In the genomic region with DNA sequence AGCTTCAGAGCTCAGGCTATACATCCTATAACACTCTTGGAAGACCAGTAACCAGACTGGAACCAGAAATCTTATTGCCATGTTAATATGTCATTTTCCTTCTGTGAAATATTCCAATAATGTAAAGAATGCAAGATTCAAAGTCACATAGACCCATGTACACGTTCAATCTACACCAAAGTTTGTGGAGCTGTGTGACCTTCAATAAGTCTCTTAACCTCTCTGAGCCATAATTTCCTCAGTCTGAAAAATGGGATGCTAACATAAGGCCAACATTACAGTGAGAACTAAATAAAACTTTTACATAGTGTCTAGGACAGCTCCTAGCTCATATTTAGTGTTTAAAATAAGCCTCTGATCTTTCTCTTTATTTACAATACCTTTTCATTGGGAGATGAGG, we compare ENCODE assay signal across 9 cellular contexts.
A peak's percentile ranks its signal among the peaks of the same experiment; 100 is the strongest.
DNase-seq lines count a peak whose midpoint lies in the region; ATAC-seq and TF ChIP-seq lines count a peak whose summit lies in the region.
"Had no signal": no experiment of that assay in that cellular context is flagged by ENCODE, and none has a peak within 500 bp of the region (broad histone marks: within the 10 kb centered on the region; RNA-seq: fewer than 3 reads in every experiment).

No MANE protein-coding gene starts in this region.

- H3K36me3 ChIP-seq in BLaER1 = no peaks in the 10 kb centered on the region
- H3K36me3 ChIP-seq in Loucy (ENCODE audit: insufficient read depth, low read length) = no peaks in the 10 kb centered on the region

- H3K4me3 ChIP-seq in BLaER1 (no peak overlapping the region), Loucy (ENCODE audit: low read length, poor library complexity, severe bottlenecking) (no peak overlapping the region), lower leg skin (ENCODE audit: low read depth, poor library complexity, severe bottlenecking) (no peak overlapping the region)

- H3K27me3 ChIP-seq in BLaER1 = no peaks in the 10 kb centered on the region
- no peaks in the 10 kb centered on the region for H3K27me3 ChIP-seq in Loucy (ENCODE audit: insufficient read depth, low read length, poor library complexity, severe bottlenecking)

- TF ChIP-seq CTCF in Loucy (conservative IDR thresholded peaks at IDR 0.05; ENCODE audit: low read length) (no peak), nephron progenitor cell (IDR thresholded peaks at IDR 0.05) (no peak), lower leg skin (IDR thresholded peaks at IDR 0.05) (no peak)

- peaks cover 5% of the 10 kb centered on the region for H3K9me3 Mint-ChIP-seq in central memory CD8-positive, alpha-beta T cell
- H3K9me3 Mint-ChIP-seq in nephron progenitor cell = peaks cover 5% of the 10 kb centered on the region

- no peaks in the 10 kb centered on the region for H3K27me3 Mint-ChIP-seq in central memory CD8-positive, alpha-beta T cell
- peaks cover 11% of the 10 kb centered on the region for H3K27me3 Mint-ChIP-seq in nephron progenitor cell (ENCODE audit: low read depth, poor library complexity)

- no peaks in the 10 kb centered on the region for H3K9me2 ChIP-seq in Loucy (replicated peaks; ENCODE audit: low read depth, low read length)

- TF ChIP-seq POLR2A in lower leg skin (IDR thresholded peaks at IDR 0.05) = no peak

- peak overlapping the region; percentile 78 for H3K4me2 ChIP-seq in BLaER1
- H3K4me2 ChIP-seq in Loucy (ENCODE audit: low read depth, low read length, poor library complexity, severe bottlenecking) = peak overlapping the region; percentile 27

- H3F3A ChIP-seq in Loucy (ENCODE audit: low read depth) = no peaks in the 10 kb centered on the region

- H3K4me3 Mint-ChIP-seq in central memory CD8-positive, alpha-beta T cell = peak overlapping the region; percentile 71
- no peak overlapping the region for H3K4me3 Mint-ChIP-seq in nephron progenitor cell

- 73 to 84% methylated on average over 1 of the region's 1 CpG for WGBS in lower leg skin, 2 donors

- H3K4me1 ChIP-seq in BLaER1 (peaks cover 64% of the 10 kb centered on the region), Loucy (ENCODE audit: insufficient read depth, low read length, poor library complexity, severe bottlenecking) (peaks cover 21% of the 10 kb centered on the region)

- H3K9me3 ChIP-seq in BLaER1 = no peaks in the 10 kb centered on the region
- no peaks in the 10 kb centered on the region for H3K9me3 ChIP-seq in Loucy (ENCODE audit: insufficient read depth, low read depth, low read length)

- no peaks in the 10 kb centered on the region for H3K79me2 ChIP-seq in Loucy (ENCODE audit: insufficient read depth, low read length)

- H3K27ac Mint-ChIP-seq in central memory CD8-positive, alpha-beta T cell (ENCODE audit: low read depth) = peak overlapping the region; percentile 95
- peak overlapping the region; percentile 97 for H3K27ac Mint-ChIP-seq in nephron progenitor cell

- peaks cover 46% of the 10 kb centered on the region for H3K4me1 Mint-ChIP-seq in central memory CD8-positive, alpha-beta T cell
- peaks cover 45% of the 10 kb centered on the region for H3K4me1 Mint-ChIP-seq in nephron progenitor cell

- peaks cover 22% of the 10 kb centered on the region for H3K36me3 Mint-ChIP-seq in central memory CD8-positive, alpha-beta T cell (ENCODE audit: insufficient read depth)
- H3K36me3 Mint-ChIP-seq in nephron progenitor cell (ENCODE audit: low read depth) = peaks cover 5% of the 10 kb centered on the region

- ATAC-seq in central memory CD8-positive, alpha-beta T cell (replicated peaks; ENCODE audit: extremely low read depth, poor library complexity, severe bottlenecking) = no peak

- H2AFZ ChIP-seq in Loucy (ENCODE audit: low read length) = no peak overlapping the region

- no peaks in the 10 kb centered on the region for H4K20me1 ChIP-seq in BLaER1
- H4K20me1 ChIP-seq in Loucy (ENCODE audit: insufficient read depth, low read length, poor library complexity, severe bottlenecking) = no peaks in the 10 kb centered on the region

- intact Hi-C loops in lower leg skin (cut with DNase I; ENCODE audit: low total_unique reads) = no loop called here

- H3K27ac ChIP-seq in BLaER1 = peak overlapping the region; percentile 82

- H3K9ac ChIP-seq in BLaER1 = no peak overlapping the region; the same call in 1 of the 2 replicates
- H3K9ac ChIP-seq in Loucy (ENCODE audit: low read depth, low read length, poor library complexity, severe bottlenecking) = no peak overlapping the region

- no peak for DNase-seq in central memory CD8-positive, alpha-beta T cell (ENCODE audit: low spot score in 2 of 2)
- DNase-seq in nephron progenitor cell = no peak
- DNase-seq in lower leg skin (ENCODE audit: low spot score in 2 of 2) = no peak
- DNase-seq in mesenteric fat pad (ENCODE audit: low spot score) = no peak
- DNase-seq in activated CD4-positive, CD25-positive, alpha-beta regulatory T cell treated with anti-CD3 and anti-CD28 coated beads, Interleukin-2, amount 50 U/mL, for 72 hours = no peak
- no peak for DNase-seq in iPS-NIHi7 (ENCODE audit: extremely low spot score)
- DNase-seq: NCI-H187 had no signal
